ENCODE assay signal across 1 cellular context in genomic region chr1:58815069-58815679, GRCh38.
TF ChIP-seq lines count a peak whose summit lies in the region.

No MANE protein-coding gene starts in this region.

TF ChIP-seq in endothelial cell of umbilical vein, 7 proteins besides CTCF, POLR2A, EP300 and RAD21 (continued from another document):
- peak; percentile 99 for TF ChIP-seq GATA2 (IDR thresholded peaks at IDR 0.05; ENCODE audit: insufficient read depth, insufficient read length, low read depth, low read length)
- TF ChIP-seq MAX (IDR thresholded peaks at IDR 0.05; ENCODE audit: insufficient read depth, insufficient read length): peak; percentile 4
- TF ChIP-seq MYC (IDR thresholded peaks at IDR 0.05; ENCODE audit: low read depth, low read length): no peak
- no peak for TF ChIP-seq JUN (IDR thresholded peaks at IDR 0.05; ENCODE audit: borderline replicate concordance, insufficient read depth, insufficient read length, low read depth)
- no peak for TF ChIP-seq EZH2 (IDR thresholded peaks at IDR 0.05; ENCODE audit: borderline replicate concordance, low read depth, low read length, severe bottlenecking)
